Comparison of ENCODE assay signal across 9 cellular contexts in genomic region chr12:55739025-55739378, GRCh38. TPM values are rescaled to one million over a fixed set of nuclear protein-coding genes. Genes with fewer than 3 reads are reported as not detected.
DNase-seq lines count a peak whose midpoint lies in the region; ATAC-seq, FAIRE-seq and TF ChIP-seq lines count a peak whose summit lies in the region.
"Had no signal": no experiment of that assay in that cellular context is flagged by ENCODE, and none has a peak within 500 bp of the region (broad histone marks: within the 10 kb centered on the region; RNA-seq: fewer than 3 reads in every experiment).

No MANE protein-coding gene starts in this region.

- TF ChIP-seq EP300 in A549 (IDR thresholded peaks at IDR 0.05) = no peak

- no peaks in the 10 kb centered on the region for H3K36me3 Mint-ChIP-seq in GM23338 (ENCODE audit: low read depth)
- peaks cover under 1% of the 10 kb centered on the region for H3K36me3 Mint-ChIP-seq in activated T-helper 2 cell treated with anti-CD3 and anti-CD28 coated beads, Interferon-gamma antibody, Interleukin-2, Interleukin-4, amounts not matched to agents 10 μg/mL and 5 μg/mL and 100 μg/mL, durations not matched to agents 14 hours and 24 hours and 36 hours (ENCODE audit: low read depth)
- no peaks in the 10 kb centered on the region for H3K36me3 Mint-ChIP-seq in mesothelial cell of epicardium

- H3K9me3 ChIP-seq in A549 = no peaks in the 10 kb centered on the region

- H4K20me1 ChIP-seq in GM23338 (replicated peaks; ENCODE audit: insufficient read depth) = no peaks in the 10 kb centered on the region; the same call in 1 of the 2 replicates

- no peak for ATAC-seq in A549
- ATAC-seq in GM23338 = no peak
- ATAC-seq in GM19035 (IDR thresholded peaks at IDR 0.05; ENCODE audit: unreplicated experiment) = no peak
- no peak for ATAC-seq in HG02938 (IDR thresholded peaks at IDR 0.05; ENCODE audit: unreplicated experiment)

- intact Hi-C loops in activated T-helper 2 cell treated with anti-CD3 and anti-CD28 coated beads, Interferon-gamma antibody, Interleukin-2, Interleukin-4, amounts not matched to agents 10 μg/mL and 5 μg/mL and 100 μg/mL, durations not matched to agents 14 hours and 24 hours and 36 hours (cut with micrococcal nuclease) = loop anchor here (5.0 kb wide), 3 partner anchors 303 to 898 kb away; partner anchors contain the start of genes RPL41, RPS26 and ZC3H10

- H3K4me2 ChIP-seq in A549 = peak overlapping the region; percentile 88
- H3K4me2 ChIP-seq in GM23338 = no peak overlapping the region

- WGBS in A549 (ENCODE audit: missing lambda C conversion rate) = 72% methylated on average over 2 of the region's 2 CpGs

- CTCF ChIA-PET in A549 (lab: Yijun Ruan, JAX) = interaction anchor here (0.6 to 11.7 kb wide), 64 partner anchors 10 to 752 kb away, joined by 3 to 139 read pairs (median 6); partner anchors contain the start of genes BLOC1S1, CD63, DGKA and DNAJC14

- H3K4me1 Mint-ChIP-seq in GM23338 (peaks cover 28% of the 10 kb centered on the region), mesothelial cell of epicardium (peaks cover 36% of the 10 kb centered on the region)
- H3K4me1 Mint-ChIP-seq in activated T-helper 2 cell treated with anti-CD3 and anti-CD28 coated beads, Interferon-gamma antibody, Interleukin-2, Interleukin-4, amounts not matched to agents 10 μg/mL and 5 μg/mL and 100 μg/mL, durations not matched to agents 14 hours and 24 hours and 36 hours (ENCODE audit: low read depth) = peaks cover 29% of the 10 kb centered on the region

- peaks cover 6% of the 10 kb centered on the region for H3K79me2 ChIP-seq in GM23338 (replicated peaks; ENCODE audit: insufficient read depth)

- no peak; the same call in 2 of the 3 replicates for TF ChIP-seq CTCF in A549 (IDR thresholded peaks at IDR 0.05)
- TF ChIP-seq CTCF in GM23338 (conservative IDR thresholded peaks at IDR 0.05; ENCODE audit: low read depth in 2 of 2) = no peak
- peak; percentile 11 for TF ChIP-seq CTCF in mesothelial cell of epicardium (IDR thresholded peaks at IDR 0.05; ENCODE audit: unreplicated experiment)

- H3K27ac ChIP-seq in A549 (no peak overlapping the region), GM23338 (ENCODE audit: low read depth) (no peak overlapping the region)

- peak overlapping the region; percentile 45; the same call in 1 of the 3 replicates for H3K4me3 ChIP-seq in A549
- H3K4me3 ChIP-seq in GM23338 = no peak overlapping the region

- H3K4me3 Mint-ChIP-seq in GM23338 = peak overlapping the region; percentile 83; the same call in 2 of the 3 replicates
- H3K4me3 Mint-ChIP-seq in activated T-helper 2 cell treated with anti-CD3 and anti-CD28 coated beads, Interferon-gamma antibody, Interleukin-2, Interleukin-4, amounts not matched to agents 10 μg/mL and 5 μg/mL and 100 μg/mL, durations not matched to agents 14 hours and 24 hours and 36 hours (ENCODE audit: low read depth) = peak overlapping the region; percentile 10
- no peak overlapping the region for H3K4me3 Mint-ChIP-seq in mesothelial cell of epicardium

- H3K9me2 ChIP-seq in GM23338 (ENCODE audit: insufficient read depth) = no peaks in the 10 kb centered on the region

- DNase-seq in A549 (ENCODE audit: low read depth in 1 of 2, low spot score in 1 of 2) = no peak
- DNase-seq in GM23338 (ENCODE audit: low spot score) = no peak
- DNase-seq in activated T-helper 2 cell treated with anti-CD3 and anti-CD28 coated beads, Interferon-gamma antibody, Interleukin-2, Interleukin-4, amounts not matched to agents 10 μg/mL and 5 μg/mL and 100 μg/mL, durations not matched to agents 14 hours and 24 hours and 36 hours (ENCODE audit: low spot score) = no peak
- no peak for DNase-seq in mesothelial cell of epicardium (ENCODE audit: low spot score in 2 of 2, unreplicated experiment in 2 of 2)
- no peak for DNase-seq in stimulated activated naive CD4-positive, alpha-beta T cell treated with Interleukin-2 at 50 U/mL for 16 hours (lab: John Stamatoyannopoulos, UW)
- no peak for DNase-seq in NK-92 treated with Interleukin-12 subunit alpha and Interleukin-12 subunit beta, amount 100 ng/mL, for 24 hours (lab: John Stamatoyannopoulos, UW)
- DNase-seq: activated gamma-delta T cell had no signal

- H3K27ac Mint-ChIP-seq in GM23338 (no peak overlapping the region), mesothelial cell of epicardium (peak overlapping the region; percentile 91)
- no peak overlapping the region for H3K27ac Mint-ChIP-seq in activated T-helper 2 cell treated with anti-CD3 and anti-CD28 coated beads, Interferon-gamma antibody, Interleukin-2, Interleukin-4, amounts not matched to agents 10 μg/mL and 5 μg/mL and 100 μg/mL, durations not matched to agents 14 hours and 24 hours and 36 hours

- no peaks in the 10 kb centered on the region for H3F3A ChIP-seq in GM23338 (replicated peaks; ENCODE audit: low read depth)

- peaks cover 12% of the 10 kb centered on the region; the same call in 2 of the 3 replicates for H3K4me1 ChIP-seq in A549
- H3K4me1 ChIP-seq in GM23338 (ENCODE audit: insufficient read depth) = peaks cover 6% of the 10 kb centered on the region; the same call in 1 of the 2 replicates

- H3K36me3 ChIP-seq in GM23338 (ENCODE audit: insufficient read depth) = no peaks in the 10 kb centered on the region

- no peaks in the 10 kb centered on the region; the same call in 2 of the 3 replicates for H3K9me3 Mint-ChIP-seq in GM23338
- H3K9me3 Mint-ChIP-seq in activated T-helper 2 cell treated with anti-CD3 and anti-CD28 coated beads, Interferon-gamma antibody, Interleukin-2, Interleukin-4, amounts not matched to agents 10 μg/mL and 5 μg/mL and 100 μg/mL, durations not matched to agents 14 hours and 24 hours and 36 hours = no peaks in the 10 kb centered on the region
- no peaks in the 10 kb centered on the region for H3K9me3 Mint-ChIP-seq in mesothelial cell of epicardium

- TF ChIP-seq RAD21 in A549 (conservative IDR thresholded peaks at IDR 0.05 in 1 of 2, IDR thresholded peaks at IDR 0.05 in 1 of 2) = no peak

- POLR2A ChIA-PET in A549 (lab: Yijun Ruan, JAX) = interaction anchor here (1.7 to 2.2 kb wide), 3 partner anchors 9 to 79 kb away, joined by 7 to 18 read pairs (median 10); partner anchors contain the start of genes CD63, ORMDL2 and SARNP

- no peak overlapping the region for H2AFZ ChIP-seq in GM23338

- no peaks in the 10 kb centered on the region for H3K27me3 ChIP-seq in GM23338 (ENCODE audit: insufficient read depth)

- no peak for TF ChIP-seq POLR2A in A549 (IDR thresholded peaks at IDR 0.05; ENCODE audit: low read length)

- H3K27me3 Mint-ChIP-seq in GM23338 (ENCODE audit: insufficient read depth, low read depth, poor library complexity) = peaks cover 17% of the 10 kb centered on the region
- H3K27me3 Mint-ChIP-seq in activated T-helper 2 cell treated with anti-CD3 and anti-CD28 coated beads, Interferon-gamma antibody, Interleukin-2, Interleukin-4, amounts not matched to agents 10 μg/mL and 5 μg/mL and 100 μg/mL, durations not matched to agents 14 hours and 24 hours and 36 hours (ENCODE audit: low read depth) = no peaks in the 10 kb centered on the region
- no peaks in the 10 kb centered on the region for H3K27me3 Mint-ChIP-seq in mesothelial cell of epicardium (ENCODE audit: low read depth)

- no peak for FAIRE-seq in A549 (lab: Jason Lieb, UNC)

RNA-seq across cellular contexts. Expression of gene GDF11, which starts 3.9 kb away (rescaled TPM):
- 1.2 and 1.4 TPM in 2 replicates for polyA plus RNA-seq in A549 (2011; rRNA removed)
- polyA plus RNA-seq in A549 (2012; cell fraction: cytosol; rRNA removed) = 4.5 and 5.5 TPM in 2 replicates
- polyA plus RNA-seq in A549 (2012; cell fraction: nucleus; rRNA removed) = 3.1 and 4.5 TPM in 2 replicates
- 2.8 to 3.6 TPM (median 3.1 TPM) in 3 replicates for polyA plus RNA-seq in A549 (2017; fragmentation: RNase III; extraction: RNeasy Plus Mini Kit Qiagen cat#74134 plus additional on column Dnase treatment)
- polyA minus RNA-seq in A549 (2011; rRNA and poly(A)+ RNA removed) = 3.1 and 3.3 TPM in 2 replicates
- 12.5 and 12.6 TPM in 2 replicates for total RNA-seq in GM23338 (2014; rRNA removed; shearing (Covaris generic))
- polyA plus RNA-seq in GM23338 (2016; fragmentation: Nextera tagmentation; extraction: Ambion mirVana) = 3.7 and 3.8 TPM in 2 replicates
- total RNA-seq in activated T-helper 2 cell treated with anti-CD3 and anti-CD28 coated beads, Interferon-gamma antibody, Interleukin-2, Interleukin-4, amounts not matched to agents 10 μg/mL and 5 μg/mL and 100 μg/mL, durations not matched to agents 14 hours and 24 hours and 36 hours = 15.3 and 15.4 TPM in 2 replicates
- 17.0 to 18.7 TPM (median 18.1 TPM) in 3 replicates for total RNA-seq in mesothelial cell of epicardium

RNA-seq across cellular contexts. Expression of gene CD63, which starts 10.2 kb away (rescaled TPM):
- polyA plus RNA-seq in A549 (2011; rRNA removed) = 512 and 724 TPM in 2 replicates
- 639 and 645 TPM in 2 replicates for polyA plus RNA-seq in A549 (2012; cell fraction: cytosol; rRNA removed)
- polyA plus RNA-seq in A549 (2012; cell fraction: nucleus; rRNA removed) = 264 and 317 TPM in 2 replicates
- polyA plus RNA-seq in A549 (2017; fragmentation: RNase III; extraction: RNeasy Plus Mini Kit Qiagen cat#74134 plus additional on column Dnase treatment) = 493 to 547 TPM (median 530 TPM) in 3 replicates
- 238 and 252 TPM in 2 replicates for polyA minus RNA-seq in A549 (2011; rRNA and poly(A)+ RNA removed)
- total RNA-seq in GM23338 (2014; rRNA removed; shearing (Covaris generic)) = 294 and 307 TPM in 2 replicates
- polyA plus RNA-seq in GM23338 (2016; fragmentation: Nextera tagmentation; extraction: Ambion mirVana) = 670 and 685 TPM in 2 replicates
- 230 and 236 TPM in 2 replicates for total RNA-seq in activated T-helper 2 cell treated with anti-CD3 and anti-CD28 coated beads, Interferon-gamma antibody, Interleukin-2, Interleukin-4, amounts not matched to agents 10 μg/mL and 5 μg/mL and 100 μg/mL, durations not matched to agents 14 hours and 24 hours and 36 hours
- total RNA-seq in mesothelial cell of epicardium = 429 to 438 TPM (median 438 TPM) in 3 replicates

RNA-seq across cellular contexts. Expression of gene RDH5, which starts 18.8 kb away (rescaled TPM):
- 8.1 and 9.1 TPM in 2 replicates for polyA plus RNA-seq in A549 (2011; rRNA removed)
- 7.8 and 8.3 TPM in 2 replicates for polyA plus RNA-seq in A549 (2012; cell fraction: cytosol; rRNA removed)
- 28.7 and 33.2 TPM in 2 replicates for polyA plus RNA-seq in A549 (2012; cell fraction: nucleus; rRNA removed)
- 3.4 to 5.4 TPM (median 4.1 TPM) in 3 replicates for polyA plus RNA-seq in A549 (2017; fragmentation: RNase III; extraction: RNeasy Plus Mini Kit Qiagen cat#74134 plus additional on column Dnase treatment)
- 7.1 and 7.8 TPM in 2 replicates for polyA minus RNA-seq in A549 (2011; rRNA and poly(A)+ RNA removed)
- 1.7 and 7.5 TPM in 2 replicates for total RNA-seq in GM23338 (2014; rRNA removed; shearing (Covaris generic))
- polyA plus RNA-seq in GM23338 (2016; fragmentation: Nextera tagmentation; extraction: Ambion mirVana) = 3.9 and 5.4 TPM in 2 replicates
- 6.5 and 8.1 TPM in 2 replicates for total RNA-seq in activated T-helper 2 cell treated with anti-CD3 and anti-CD28 coated beads, Interferon-gamma antibody, Interleukin-2, Interleukin-4, amounts not matched to agents 10 μg/mL and 5 μg/mL and 100 μg/mL, durations not matched to agents 14 hours and 24 hours and 36 hours
- 9.7 to 11.2 TPM (median 11.2 TPM) in 3 replicates for total RNA-seq in mesothelial cell of epicardium

RNA-seq across cellular contexts. Expression of gene BLOC1S1, which starts 23.2 kb away (rescaled TPM):
- polyA plus RNA-seq in A549 (2011; rRNA removed) (112 and 115 TPM in 2 replicates), A549 (2017; fragmentation: RNase III; extraction: RNeasy Plus Mini Kit Qiagen cat#74134 plus additional on column Dnase treatment) (129 to 138 TPM (median 134 TPM) in 3 replicates), GM23338 (2016; fragmentation: Nextera tagmentation; extraction: Ambion mirVana) (174 and 198 TPM in 2 replicates)
- 261 and 312 TPM in 2 replicates for polyA plus RNA-seq in A549 (2012; cell fraction: cytosol; rRNA removed)
- polyA plus RNA-seq in A549 (2012; cell fraction: nucleus; rRNA removed) = 103 and 115 TPM in 2 replicates
- 45.1 and 64.8 TPM in 2 replicates for polyA minus RNA-seq in A549 (2011; rRNA and poly(A)+ RNA removed)
- total RNA-seq in GM23338 (2014; rRNA removed; shearing (Covaris generic)) = 52.3 and 68.3 TPM in 2 replicates
- 72.3 and 73.9 TPM in 2 replicates for total RNA-seq in activated T-helper 2 cell treated with anti-CD3 and anti-CD28 coated beads, Interferon-gamma antibody, Interleukin-2, Interleukin-4, amounts not matched to agents 10 μg/mL and 5 μg/mL and 100 μg/mL, durations not matched to agents 14 hours and 24 hours and 36 hours
- total RNA-seq in mesothelial cell of epicardium = 58.0 to 63.4 TPM (median 61.6 TPM) in 3 replicates

RNA-seq across cellular contexts. Expression of gene ITGA7, which starts 31.3 kb away (rescaled TPM):
- polyA plus RNA-seq in A549 (2011; rRNA removed) (1.1 and 1.4 TPM in 2 replicates), A549 (2017; fragmentation: RNase III; extraction: RNeasy Plus Mini Kit Qiagen cat#74134 plus additional on column Dnase treatment) (1.7 to 2.0 TPM (median 1.9 TPM) in 3 replicates), GM23338 (2016; fragmentation: Nextera tagmentation; extraction: Ambion mirVana) (17.4 and 20.0 TPM in 2 replicates)
- polyA plus RNA-seq in A549 (2012; cell fraction: cytosol; rRNA removed) = 0.66 and 1.2 TPM in 2 replicates
- polyA plus RNA-seq in A549 (2012; cell fraction: nucleus; rRNA removed) = 7.3 and 8.5 TPM in 2 replicates
- polyA minus RNA-seq in A549 (2011; rRNA and poly(A)+ RNA removed) = 1.5 and 2.8 TPM in 2 replicates
- 45.3 and 49.1 TPM in 2 replicates for total RNA-seq in GM23338 (2014; rRNA removed; shearing (Covaris generic))
- total RNA-seq in activated T-helper 2 cell treated with anti-CD3 and anti-CD28 coated beads, Interferon-gamma antibody, Interleukin-2, Interleukin-4, amounts not matched to agents 10 μg/mL and 5 μg/mL and 100 μg/mL, durations not matched to agents 14 hours and 24 hours and 36 hours = 0.94 and 1.9 TPM in 2 replicates
- 32.5 to 34.0 TPM (median 33.2 TPM) in 3 replicates for total RNA-seq in mesothelial cell of epicardium
